Comparison of ENCODE assay signal across 13 cellular contexts in genomic region chr6:26743941-26744699, GRCh38.
DNase-seq lines count a peak whose midpoint lies in the region; ATAC-seq, FAIRE-seq and TF ChIP-seq lines count a peak whose summit lies in the region.
"Had no signal": no experiment of that assay in that cellular context is flagged by ENCODE, and none has a peak within 500 bp of the region (broad histone marks: within the 10 kb centered on the region; RNA-seq: fewer than 3 reads in every experiment).

No MANE protein-coding gene starts in this region.

- peaks cover 0 to 33% (median 6%) of the 10 kb centered on the region in 7 donors for H3K9me3 Mint-ChIP-seq in CD4-positive, CD25-positive, alpha-beta regulatory T cell
- peaks cover 9% of the 10 kb centered on the region for H3K9me3 Mint-ChIP-seq in mesothelial cell of epicardium

- no peak for DNase-seq in CD4-positive, CD25-positive, alpha-beta regulatory T cell
- DNase-seq in HEK293T (ENCODE audit: extremely low spot score) (no peak), choroid plexus epithelial cell (ENCODE audit: low read depth) (no peak), mesothelial cell of epicardium (ENCODE audit: low spot score in 2 of 2, unreplicated experiment in 2 of 2) (no peak), colonic mucosa (no peak), RKO (ENCODE audit: low spot score) (no peak), small intestine (no peak)
- DNase-seq: dermis blood vessel endothelial cell, DND-41, left ventricle myocardium inferior, NCI-H2171 treated with DMSO at 0.1 percent for 48 hours, stomach had no signal

- peaks cover 0 to 4% (median 2%) of the 10 kb centered on the region in 4 donors for H3K4me1 Mint-ChIP-seq in CD4-positive, CD25-positive, alpha-beta regulatory T cell
- peaks cover 17% of the 10 kb centered on the region for H3K4me1 Mint-ChIP-seq in mesothelial cell of epicardium

- peak overlapping the region in 3 of 4 donors; percentile 33 to 44 (median 36) for H3K4me3 Mint-ChIP-seq in CD4-positive, CD25-positive, alpha-beta regulatory T cell
- peak overlapping the region; percentile 91 for H3K4me3 Mint-ChIP-seq in mesothelial cell of epicardium

- TF ChIP-seq CTCF in choroid plexus epithelial cell (conservative IDR thresholded peaks at IDR 0.05; ENCODE audit: low read depth, low read length): no peak
- no peak for TF ChIP-seq CTCF in mesothelial cell of epicardium (IDR thresholded peaks at IDR 0.05; ENCODE audit: unreplicated experiment)
- TF ChIP-seq CTCF in colonic mucosa (IDR thresholded peaks at IDR 0.05): no peak

- peak overlapping the region in 1 of 3 donors; percentile 27 for H3K27ac Mint-ChIP-seq in CD4-positive, CD25-positive, alpha-beta regulatory T cell
- H3K27ac Mint-ChIP-seq in mesothelial cell of epicardium: peak overlapping the region; percentile 48

- intact Hi-C loops in colonic mucosa (cut with DNase I): no loop called here

- peaks cover 16% of the 10 kb centered on the region for H3K27me3 ChIP-seq in CD4-positive, CD25-positive, alpha-beta regulatory T cell (ENCODE audit: control insufficient read depth, insufficient read depth, low read length)
- H3K27me3 ChIP-seq in colonic mucosa (peaks cover 10% of the 10 kb centered on the region), small intestine (ENCODE audit: control insufficient read depth in 2 of 2, insufficient read depth in 2 of 2, low read length in 2 of 2) (peaks cover 0 to 30% of the 10 kb centered on the region in 2 donors)

- H3K27ac ChIP-seq in CD4-positive, CD25-positive, alpha-beta regulatory T cell (ENCODE audit: insufficient read depth, low read length, poor library complexity, severe bottlenecking): no peak overlapping the region
- H3K27ac ChIP-seq in colonic mucosa (no peak overlapping the region), small intestine (ENCODE audit: low read depth in 1 of 2, low read length in 1 of 2) (no peak overlapping the region)
- H3K27ac ChIP-seq: left ventricle myocardium inferior, stomach had no signal

- POLR2A ChIA-PET in HEK293T (lab: Yijun Ruan, JAX): interaction anchor here (1.2 to 1.6 kb wide), 3 partner anchors 10 to 403 kb away, joined by 3 to 5 read pairs (median 4); a partner anchor contains a TSS

- no peak overlapping the region for H3K4me3 ChIP-seq in CD4-positive, CD25-positive, alpha-beta regulatory T cell (ENCODE audit: low read depth, low read length)
- H3K4me3 ChIP-seq in choroid plexus epithelial cell (ENCODE audit: low read depth, low read length): peak overlapping the region; percentile 22
- H3K4me3 ChIP-seq in colonic mucosa: no peak overlapping the region
- no peak overlapping the region for H3K4me3 ChIP-seq in small intestine (ENCODE audit: low read depth in 1 of 2, low read length in 2 of 2)
- H3K4me3 ChIP-seq: left ventricle myocardium inferior, stomach had no signal

- H3K4me1 ChIP-seq in CD4-positive, CD25-positive, alpha-beta regulatory T cell (ENCODE audit: control insufficient read depth, insufficient read depth, low read length, poor library complexity, severe bottlenecking): no peaks in the 10 kb centered on the region
- H3K4me1 ChIP-seq in colonic mucosa (no peaks in the 10 kb centered on the region), small intestine (ENCODE audit: control insufficient read depth in 2 of 2, insufficient read depth in 1 of 2, low read depth in 1 of 2, low read length in 1 of 2) (no peaks in the 10 kb centered on the region)
- H3K4me1 ChIP-seq: left ventricle myocardium inferior had no signal

- CTCF ChIA-PET in HEK293T (lab: Yijun Ruan, JAX): no interaction called here

- H3K36me3 ChIP-seq in CD4-positive, CD25-positive, alpha-beta regulatory T cell (ENCODE audit: control insufficient read depth, insufficient read depth, low read length): no peaks in the 10 kb centered on the region
- H3K36me3 ChIP-seq in colonic mucosa (no peaks in the 10 kb centered on the region), small intestine (ENCODE audit: control insufficient read depth in 2 of 2, insufficient read depth in 2 of 2, low read length in 2 of 2) (no peaks in the 10 kb centered on the region)
- H3K36me3 ChIP-seq: left ventricle myocardium inferior, stomach had no signal

- H3K9me3 ChIP-seq in CD4-positive, CD25-positive, alpha-beta regulatory T cell (ENCODE audit: control insufficient read depth in 2 of 2, low read length in 2 of 2): peaks cover 5 to 20% of the 10 kb centered on the region in 2 experiments
- H3K9me3 ChIP-seq in colonic mucosa (no peaks in the 10 kb centered on the region), small intestine (ENCODE audit: control insufficient read depth, low read depth) (no peaks in the 10 kb centered on the region)
- H3K9me3 ChIP-seq: left ventricle myocardium inferior had no signal

- WGBS in small intestine, 3 donors: 6 to 14% (median 14%) methylated on average over 27 of the region's 27 CpGs

- no peak for FAIRE-seq in small intestine (lab: Jason Lieb, UNC)

- peaks cover 60% of the 10 kb centered on the region for H3K27me3 Mint-ChIP-seq in CD4-positive, CD25-positive, alpha-beta regulatory T cell
- peaks cover 66% of the 10 kb centered on the region for H3K27me3 Mint-ChIP-seq in mesothelial cell of epicardium (ENCODE audit: low read depth)

- no peak for ATAC-seq in CD4-positive, CD25-positive, alpha-beta regulatory T cell (ENCODE audit: low read depth in 2 of 2)
- ATAC-seq in GM21515 (IDR thresholded peaks at IDR 0.05; ENCODE audit: unreplicated experiment): no peak

- H3K9ac ChIP-seq in colonic mucosa (ENCODE audit: low read depth in 2 of 2, low read length in 2 of 2): no peak overlapping the region

- no peaks in the 10 kb centered on the region for H3K36me3 Mint-ChIP-seq in CD4-positive, CD25-positive, alpha-beta regulatory T cell
- no peaks in the 10 kb centered on the region for H3K36me3 Mint-ChIP-seq in mesothelial cell of epicardium

TF ChIP-seq in HEK293T, 16 proteins besides CTCF, POLR2A, EP300 and RAD21:
- TF ChIP-seq ZNF384 (IDR thresholded peaks at IDR 0.05) (no peak), LEF1 (IDR thresholded peaks at IDR 0.05; ENCODE audit: borderline replicate concordance) (no peak), NFRKB (IDR thresholded peaks at IDR 0.05) (no peak), L3MBTL2 (conservative IDR thresholded peaks at IDR 0.05) (peak; percentile 30; the same call in 1 of the 2 replicates), ELF4 (IDR thresholded peaks at IDR 0.05) (no peak), FOXM1 (IDR thresholded peaks at IDR 0.05; ENCODE audit: borderline replicate concordance) (no peak), HDGF (IDR thresholded peaks at IDR 0.05; ENCODE audit: borderline replicate concordance) (no peak), SUZ12 (IDR thresholded peaks at IDR 0.05) (no peak), CTBP1 (IDR thresholded peaks at IDR 0.05; ENCODE audit: borderline replicate concordance) (no peak)
